Comparison of ENCODE assay signal across 1 cellular context in genomic region chr3:44355634-44356033, GRCh38.
TF ChIP-seq lines count a peak whose summit lies in the region.

No MANE protein-coding gene starts in this region.

TF ChIP-seq in K562, 482 proteins besides CTCF, POLR2A, EP300 and RAD21 (continued from another document and continues in another):
- TF ChIP-seq FOXM1 (IDR thresholded peaks at IDR 0.05; ENCODE audit: low read depth) (peak; percentile 44; the same call in 1 of the 2 replicates), FOXM1 (CRISPR knock-in tag; IDR thresholded peaks at IDR 0.05; ENCODE audit: low read depth) (no peak), HNRNPK (IDR thresholded peaks at IDR 0.05; ENCODE audit: low read depth, low read length, poor library complexity, severe bottlenecking) (no peak), BMI1 (IDR thresholded peaks at IDR 0.05; ENCODE audit: low read length) (no peak), FOSL1 (tag; conservative IDR thresholded peaks at IDR 0.05) (peak; percentile 96), XRCC3 (IDR thresholded peaks at IDR 0.05) (no peak), MEF2A (IDR thresholded peaks at IDR 0.05; ENCODE audit: control insufficient read depth, low read depth, low read length) (peak; percentile 100), ZNF584 (CRISPR knock-in tag; IDR thresholded peaks at IDR 0.05; ENCODE audit: low read depth) (peak; percentile 37; the same call in 1 of the 2 replicates), GABPB2 (CRISPR knock-in tag; conservative IDR thresholded peaks at IDR 0.05) (no peak), CEBPG (CRISPR knock-in tag; IDR thresholded peaks at IDR 0.05) (peak; percentile 23; the same call in 1 of the 2 replicates), CEBPG (tag; conservative IDR thresholded peaks at IDR 0.05 in 1 of 2, IDR thresholded peaks at IDR 0.05 in 1 of 2) (peak; percentile 36 to 63; a peak in 3 of 4 replicates), SOX6 (IDR thresholded peaks at IDR 0.05) (peak; percentile 56), DPF2 (IDR thresholded peaks at IDR 0.05) (peak; percentile 89), CHD2 (IDR thresholded peaks at IDR 0.05; ENCODE audit: low read depth, low read length) (no peak), RBFOX2 (IDR thresholded peaks at IDR 0.05; ENCODE audit: low read depth, low read length) (no peak), CEBPB (tag; IDR thresholded peaks at IDR 0.05) (peak; percentile 44; the same call in 1 of the 2 replicates), ATF7 (IDR thresholded peaks at IDR 0.05) (peak; percentile 66), HDAC2 (IDR thresholded peaks at IDR 0.05) (0 out of 2 replicates have a peak, but pooled peaks have one; percentile 39), FOS (IDR thresholded peaks at IDR 0.05; ENCODE audit: extremely low read depth, insufficient read length) (peak; percentile 34), KDM1A (IDR thresholded peaks at IDR 0.05) (peak in 1 of 2 experiments; percentile 22; a peak in 1 of 4 replicates), ZNF274 (IDR thresholded peaks at IDR 0.05; ENCODE audit: borderline replicate concordance, low read depth, low read length) (no peak), SMAD4 (CRISPR knock-in tag; conservative IDR thresholded peaks at IDR 0.05) (0 out of 2 replicates have a peak, but pooled peaks have one; percentile 9), RBM39 (optimal IDR thresholded peaks at IDR 0.05; ENCODE audit: low read depth, low read length) (no peak), CBFA2T2 (conservative IDR thresholded peaks at IDR 0.05) (peak; percentile 62), TFAP4 (CRISPR knock-in tag; IDR thresholded peaks at IDR 0.05; ENCODE audit: borderline replicate concordance) (peak; percentile 41; the same call in 1 of the 2 replicates), ARID3A (IDR thresholded peaks at IDR 0.05; ENCODE audit: borderline replicate concordance, low read depth, low read length) (peak; percentile 71; the same call in 1 of the 2 replicates), FUS (optimal IDR thresholded peaks at IDR 0.05; ENCODE audit: low read depth, low read length) (no peak), ZNF431 (CRISPR knock-in tag; IDR thresholded peaks at IDR 0.05) (no peak; the same call in 1 of the 2 replicates), SRF (CRISPR knock-in tag; IDR thresholded peaks at IDR 0.05) (peak in 1 of 2 experiments; percentile 45; a peak in 1 of 4 replicates), NFRKB (IDR thresholded peaks at IDR 0.05; ENCODE audit: low read depth) (no peak), BRD9 (IDR thresholded peaks at IDR 0.05; ENCODE audit: low read depth, partially characterized antibody) (peak; percentile 36), BRF1 (IDR thresholded peaks at IDR 0.05; ENCODE audit: borderline replicate concordance, extremely low read depth, insufficient read length) (no peak), CBFA2T3 (IDR thresholded peaks at IDR 0.05) (peak; percentile 77), GABPA (tag; conservative IDR thresholded peaks at IDR 0.05; ENCODE audit: low read depth) (0 out of 2 replicates have a peak, but pooled peaks have one; percentile 26), EWSR1 (IDR thresholded peaks at IDR 0.05; ENCODE audit: borderline replicate concordance, low read depth, partially characterized antibody) (no peak)
- TF ChIP-seq, protein P1, sequence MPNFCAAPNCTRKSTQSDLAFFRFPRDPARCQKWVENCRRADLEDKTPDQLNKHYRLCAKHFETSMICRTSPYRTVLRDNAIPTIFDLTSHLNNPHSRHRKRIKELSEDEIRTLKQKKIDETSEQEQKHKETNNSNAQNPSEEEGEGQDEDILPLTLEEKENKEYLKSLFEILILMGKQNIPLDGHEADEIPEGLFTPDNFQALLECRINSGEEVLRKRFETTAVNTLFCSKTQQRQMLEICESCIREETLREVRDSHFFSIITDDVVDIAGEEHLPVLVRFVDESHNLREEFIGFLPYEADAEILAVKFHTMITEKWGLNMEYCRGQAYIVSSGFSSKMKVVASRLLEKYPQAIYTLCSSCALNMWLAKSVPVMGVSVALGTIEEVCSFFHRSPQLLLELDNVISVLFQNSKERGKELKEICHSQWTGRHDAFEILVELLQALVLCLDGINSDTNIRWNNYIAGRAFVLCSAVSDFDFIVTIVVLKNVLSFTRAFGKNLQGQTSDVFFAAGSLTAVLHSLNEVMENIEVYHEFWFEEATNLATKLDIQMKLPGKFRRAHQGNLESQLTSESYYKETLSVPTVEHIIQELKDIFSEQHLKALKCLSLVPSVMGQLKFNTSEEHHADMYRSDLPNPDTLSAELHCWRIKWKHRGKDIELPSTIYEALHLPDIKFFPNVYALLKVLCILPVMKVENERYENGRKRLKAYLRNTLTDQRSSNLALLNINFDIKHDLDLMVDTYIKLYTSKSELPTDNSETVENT (CRISPR knock-in tag; IDR thresholded peaks at IDR 0.05), result no peak
- TF ChIP-seq, protein P2, sequence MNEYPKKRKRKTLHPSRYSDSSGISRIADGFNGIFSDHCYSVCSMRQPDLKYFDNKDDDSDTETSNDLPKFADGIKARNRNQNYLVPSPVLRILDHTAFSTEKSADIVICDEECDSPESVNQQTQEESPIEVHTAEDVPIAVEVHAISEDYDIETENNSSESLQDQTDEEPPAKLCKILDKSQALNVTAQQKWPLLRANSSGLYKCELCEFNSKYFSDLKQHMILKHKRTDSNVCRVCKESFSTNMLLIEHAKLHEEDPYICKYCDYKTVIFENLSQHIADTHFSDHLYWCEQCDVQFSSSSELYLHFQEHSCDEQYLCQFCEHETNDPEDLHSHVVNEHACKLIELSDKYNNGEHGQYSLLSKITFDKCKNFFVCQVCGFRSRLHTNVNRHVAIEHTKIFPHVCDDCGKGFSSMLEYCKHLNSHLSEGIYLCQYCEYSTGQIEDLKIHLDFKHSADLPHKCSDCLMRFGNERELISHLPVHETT (CRISPR knock-in tag; conservative IDR thresholded peaks at IDR 0.05 in 1 of 2, IDR thresholded peaks at IDR 0.05 in 1 of 2), result no peak
- TF ChIP-seq, protein P3, sequence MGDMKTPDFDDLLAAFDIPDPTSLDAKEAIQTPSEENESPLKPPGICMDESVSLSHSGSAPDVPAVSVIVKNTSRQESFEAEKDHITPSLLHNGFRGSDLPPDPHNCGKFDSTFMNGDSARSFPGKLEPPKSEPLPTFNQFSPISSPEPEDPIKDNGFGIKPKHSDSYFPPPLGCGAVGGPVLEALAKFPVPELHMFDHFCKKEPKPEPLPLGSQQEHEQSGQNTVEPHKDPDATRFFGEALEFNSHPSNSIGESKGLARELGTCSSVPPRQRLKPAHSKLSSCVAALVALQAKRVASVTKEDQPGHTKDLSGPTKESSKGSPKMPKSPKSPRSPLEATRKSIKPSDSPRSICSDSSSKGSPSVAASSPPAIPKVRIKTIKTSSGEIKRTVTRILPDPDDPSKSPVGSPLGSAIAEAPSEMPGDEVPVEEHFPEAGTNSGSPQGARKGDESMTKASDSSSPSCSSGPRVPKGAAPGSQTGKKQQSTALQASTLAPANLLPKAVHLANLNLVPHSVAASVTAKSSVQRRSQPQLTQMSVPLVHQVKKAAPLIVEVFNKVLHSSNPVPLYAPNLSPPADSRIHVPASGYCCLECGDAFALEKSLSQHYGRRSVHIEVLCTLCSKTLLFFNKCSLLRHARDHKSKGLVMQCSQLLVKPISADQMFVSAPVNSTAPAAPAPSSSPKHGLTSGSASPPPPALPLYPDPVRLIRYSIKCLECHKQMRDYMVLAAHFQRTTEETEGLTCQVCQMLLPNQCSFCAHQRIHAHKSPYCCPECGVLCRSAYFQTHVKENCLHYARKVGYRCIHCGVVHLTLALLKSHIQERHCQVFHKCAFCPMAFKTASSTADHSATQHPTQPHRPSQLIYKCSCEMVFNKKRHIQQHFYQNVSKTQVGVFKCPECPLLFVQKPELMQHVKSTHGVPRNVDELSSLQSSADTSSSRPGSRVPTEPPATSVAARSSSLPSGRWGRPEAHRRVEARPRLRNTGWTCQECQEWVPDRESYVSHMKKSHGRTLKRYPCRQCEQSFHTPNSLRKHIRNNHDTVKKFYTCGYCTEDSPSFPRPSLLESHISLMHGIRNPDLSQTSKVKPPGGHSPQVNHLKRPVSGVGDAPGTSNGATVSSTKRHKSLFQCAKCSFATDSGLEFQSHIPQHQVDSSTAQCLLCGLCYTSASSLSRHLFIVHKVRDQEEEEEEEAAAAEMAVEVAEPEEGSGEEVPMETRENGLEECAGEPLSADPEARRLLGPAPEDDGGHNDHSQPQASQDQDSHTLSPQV (IDR thresholded peaks at IDR 0.05), result peak; percentile 54; the same call in 1 of the 2 replicates
- TF ChIP-seq, protein P4, sequence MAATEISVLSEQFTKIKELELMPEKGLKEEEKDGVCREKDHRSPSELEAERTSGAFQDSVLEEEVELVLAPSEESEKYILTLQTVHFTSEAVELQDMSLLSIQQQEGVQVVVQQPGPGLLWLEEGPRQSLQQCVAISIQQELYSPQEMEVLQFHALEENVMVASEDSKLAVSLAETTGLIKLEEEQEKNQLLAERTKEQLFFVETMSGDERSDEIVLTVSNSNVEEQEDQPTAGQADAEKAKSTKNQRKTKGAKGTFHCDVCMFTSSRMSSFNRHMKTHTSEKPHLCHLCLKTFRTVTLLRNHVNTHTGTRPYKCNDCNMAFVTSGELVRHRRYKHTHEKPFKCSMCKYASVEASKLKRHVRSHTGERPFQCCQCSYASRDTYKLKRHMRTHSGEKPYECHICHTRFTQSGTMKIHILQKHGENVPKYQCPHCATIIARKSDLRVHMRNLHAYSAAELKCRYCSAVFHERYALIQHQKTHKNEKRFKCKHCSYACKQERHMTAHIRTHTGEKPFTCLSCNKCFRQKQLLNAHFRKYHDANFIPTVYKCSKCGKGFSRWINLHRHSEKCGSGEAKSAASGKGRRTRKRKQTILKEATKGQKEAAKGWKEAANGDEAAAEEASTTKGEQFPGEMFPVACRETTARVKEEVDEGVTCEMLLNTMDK (IDR thresholded peaks at IDR 0.05; ENCODE audit: borderline replicate concordance, insufficient read depth, low read depth, low read length, poor library complexity, severe bottlenecking), result no peak
- TF ChIP-seq, protein P5, sequence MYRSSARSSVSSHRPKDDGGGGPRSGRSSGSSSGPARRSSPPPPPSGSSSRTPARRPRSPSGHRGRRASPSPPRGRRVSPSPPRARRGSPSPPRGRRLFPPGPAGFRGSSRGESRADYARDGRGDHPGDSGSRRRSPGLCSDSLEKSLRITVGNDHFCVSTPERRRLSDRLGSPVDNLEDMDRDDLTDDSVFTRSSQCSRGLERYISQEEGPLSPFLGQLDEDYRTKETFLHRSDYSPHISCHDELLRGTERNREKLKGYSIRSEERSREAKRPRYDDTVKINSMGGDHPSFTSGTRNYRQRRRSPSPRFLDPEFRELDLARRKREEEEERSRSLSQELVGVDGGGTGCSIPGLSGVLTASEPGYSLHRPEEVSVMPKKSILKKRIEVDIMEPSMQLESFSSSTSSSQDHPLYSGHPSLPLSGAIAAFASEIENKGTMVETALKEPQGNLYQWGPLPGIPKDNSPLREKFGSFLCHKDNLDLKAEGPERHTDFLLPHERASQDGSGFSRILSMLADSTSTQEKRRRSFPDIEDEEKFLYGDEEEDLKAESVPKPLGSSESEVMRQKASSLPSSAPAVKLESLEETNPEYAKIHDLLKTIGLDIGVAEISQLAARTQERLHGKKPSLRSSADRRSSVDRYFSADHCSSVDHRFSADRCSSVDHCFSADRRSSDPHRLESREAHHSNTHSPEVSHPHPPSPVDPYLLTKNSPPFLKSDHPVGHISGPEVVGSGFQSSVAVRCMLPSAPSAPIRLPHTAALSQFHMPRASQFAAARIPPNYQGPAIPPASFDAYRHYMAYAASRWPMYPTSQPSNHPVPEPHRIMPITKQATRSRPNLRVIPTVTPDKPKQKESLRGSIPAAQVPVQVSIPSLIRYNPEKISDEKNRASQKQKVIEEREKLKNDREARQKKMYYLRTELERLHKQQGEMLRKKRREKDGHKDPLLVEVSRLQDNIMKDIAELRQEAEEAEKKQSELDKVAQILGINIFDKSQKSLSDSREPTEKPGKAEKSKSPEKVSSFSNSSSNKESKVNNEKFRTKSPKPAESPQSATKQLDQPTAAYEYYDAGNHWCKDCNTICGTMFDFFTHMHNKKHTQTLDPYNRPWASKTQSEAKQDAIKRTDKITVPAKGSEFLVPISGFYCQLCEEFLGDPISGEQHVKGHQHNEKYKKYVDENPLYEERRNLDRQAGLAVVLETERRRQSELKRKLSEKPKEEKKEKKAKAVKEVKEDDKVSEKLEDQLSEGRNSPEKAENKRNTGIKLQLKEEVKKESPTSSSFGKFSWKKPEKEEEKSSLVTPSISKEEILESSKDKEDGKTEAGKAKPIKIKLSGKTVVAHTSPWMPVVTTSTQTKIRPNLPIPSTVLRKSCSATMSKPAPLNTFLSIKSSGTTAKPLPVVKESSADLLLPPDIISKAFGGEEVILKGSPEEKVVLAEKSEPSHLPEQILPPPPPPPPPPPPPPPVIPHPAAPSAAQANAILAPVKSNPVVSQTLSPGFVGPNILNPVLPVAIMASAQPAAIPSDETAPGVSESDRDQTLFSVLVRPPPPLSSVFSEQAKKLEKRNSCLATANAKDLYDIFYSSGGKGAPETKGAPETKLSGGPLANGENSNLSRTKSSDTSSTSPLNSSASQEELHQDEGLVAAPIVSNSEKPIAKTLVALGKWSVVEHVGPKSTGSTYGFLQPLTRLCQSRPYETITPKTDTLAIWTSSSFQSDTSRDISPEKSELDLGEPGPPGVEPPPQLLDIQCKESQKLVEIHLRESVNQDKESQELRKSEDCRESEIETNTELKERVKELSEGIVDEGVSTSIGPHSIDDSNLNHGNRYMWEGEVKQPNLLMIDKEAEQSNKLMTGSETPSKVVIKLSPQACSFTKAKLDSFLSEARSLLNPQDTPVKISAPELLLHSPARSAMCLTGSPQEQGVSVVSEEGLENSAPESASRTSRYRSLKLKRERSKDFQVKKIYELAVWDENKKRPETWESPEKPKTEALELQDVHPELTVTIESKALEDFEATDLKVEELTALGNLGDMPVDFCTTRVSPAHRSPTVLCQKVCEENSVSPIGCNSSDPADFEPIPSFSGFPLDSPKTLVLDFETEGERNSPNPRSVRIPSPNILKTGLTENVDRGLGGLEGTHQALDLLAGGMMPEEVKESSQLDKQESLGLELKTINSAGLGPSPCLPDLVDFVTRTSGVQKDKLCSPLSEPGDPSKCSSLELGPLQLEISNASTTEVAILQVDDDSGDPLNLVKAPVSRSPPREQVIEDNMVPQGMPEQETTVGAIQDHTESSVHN (IDR thresholded peaks at IDR 0.05; ENCODE audit: borderline replicate concordance in 1 of 2, low read depth in 1 of 2), result peak in 1 of 2 experiments; percentile 58; a peak in 2 of 4 replicates
